8 cellular contexts compared by ENCODE assay signal in genomic region chr7:26202019-26202985, GRCh38. TPM values are rescaled to one million over a fixed set of nuclear protein-coding genes. Genes with fewer than 3 reads are reported as not detected.
DNase-seq lines count a peak whose midpoint lies in the region; ATAC-seq and TF ChIP-seq lines count a peak whose summit lies in the region.

No MANE protein-coding gene starts in this region.

- peak overlapping the region; percentile 85 for H3K4me2 ChIP-seq in parathyroid adenoma (ENCODE audit: low read length)

- peaks cover 83 to 86% of the 10 kb centered on the region in 2 donors for H3K36me3 Mint-ChIP-seq in activated naive CD4-positive, alpha-beta T cell treated with anti-CD3 and anti-CD28 coated beads, Interleukin-2, amount 50 U/mL, for 72 hours

- H3K9ac ChIP-seq in parathyroid adenoma = peak overlapping the region; percentile 99

- H3K9me3 Mint-ChIP-seq in activated naive CD4-positive, alpha-beta T cell treated with anti-CD3 and anti-CD28 coated beads, Interleukin-2, amount 50 U/mL, for 72 hours = no peaks in the 10 kb centered on the region

- H3K4me1 ChIP-seq in heart right ventricle = peaks cover 0 to 45% (median 35%) of the 10 kb centered on the region in 9 donors
- H3K4me1 ChIP-seq in parathyroid adenoma = peaks cover 10% of the 10 kb centered on the region
- H3K4me1 ChIP-seq in urinary bladder (ENCODE audit: insufficient read depth) = no peaks in the 10 kb centered on the region

- peaks cover 27% of the 10 kb centered on the region for H3K79me2 ChIP-seq in parathyroid adenoma

- peak overlapping the region; percentile 85 for H2AFZ ChIP-seq in parathyroid adenoma

- intact Hi-C loops in heart right ventricle (cut with DNase I) = loop anchor here in 2 of 10 donors (10.0 kb wide), 2 partner anchors 72 to 308 kb away; no protein-coding TSS in a partner anchor

- WGBS in heart right ventricle, 2 donors = 1% methylated on average over 56 to 67 of the region's 68 CpGs
- under 1% methylated on average over 68 of the region's 68 CpGs for WGBS in urinary bladder

- peak overlapping the region; percentile 87 to 96 for H3K27ac Mint-ChIP-seq in activated naive CD4-positive, alpha-beta T cell treated with anti-CD3 and anti-CD28 coated beads, Interleukin-2, amount 50 U/mL, for 72 hours

- H3K27me3 ChIP-seq in heart right ventricle (no peaks in the 10 kb centered on the region), parathyroid adenoma (ENCODE audit: control insufficient read depth, insufficient read depth, low read length) (no peaks in the 10 kb centered on the region)

- peak in 1 of 9 donors; percentile 4 for TF ChIP-seq CTCF in heart right ventricle (IDR thresholded peaks at IDR 0.05)
- no peak for TF ChIP-seq CTCF in parathyroid adenoma (IDR thresholded peaks at IDR 0.05)

- DNase-seq in EH (ENCODE audit: low read depth) = peak; percentile 52
- peak; percentile 56 for DNase-seq in RKO (ENCODE audit: low spot score)
- peak in 1 of 2 donors; percentile 64 for DNase-seq in activated naive CD4-positive, alpha-beta T cell treated with anti-CD3 and anti-CD28 coated beads, Interleukin-2, amount 50 U/mL, for 72 hours (ENCODE audit: low spot score in 2 of 2)
- peak; percentile 47 to 66 for DNase-seq in heart right ventricle
- no peak for DNase-seq in cortex of kidney (lab: John Stamatoyannopoulos, UW)

- ATAC-seq in HG02759 (IDR thresholded peaks at IDR 0.05; ENCODE audit: unreplicated experiment) (peak; percentile 11), heart right ventricle (peak in 5 of 8 donors; percentile 1 to 49 (median 7))
- ATAC-seq in activated naive CD4-positive, alpha-beta T cell treated with anti-CD3 and anti-CD28 coated beads, Interleukin-2, amount 50 U/mL, for 72 hours = peak in 1 of 2 donors; percentile 7

- H3K27ac ChIP-seq in heart right ventricle (peak overlapping the region; percentile 93 to 100 (median 99)), parathyroid adenoma (peak overlapping the region; percentile 100), urinary bladder (ENCODE audit: low read depth) (peak overlapping the region; percentile 98)

- no peaks in the 10 kb centered on the region for H3K9me3 ChIP-seq in heart right ventricle
- H3K9me3 ChIP-seq in parathyroid adenoma (ENCODE audit: control insufficient read depth, low read length) = no peaks in the 10 kb centered on the region

- H3K4me3 ChIP-seq in heart right ventricle (peak overlapping the region; percentile 65 to 99 (median 88)), parathyroid adenoma (ENCODE audit: low read depth, low read length) (peak overlapping the region; percentile 95), urinary bladder (ENCODE audit: low read depth, low read length) (peak overlapping the region; percentile 100)

- H3K36me3 ChIP-seq in heart right ventricle (peaks cover 0 to 34% (median 11%) of the 10 kb centered on the region in 9 donors), parathyroid adenoma (ENCODE audit: control insufficient read depth, insufficient read depth, low read length) (no peaks in the 10 kb centered on the region), urinary bladder (ENCODE audit: insufficient read depth) (no peaks in the 10 kb centered on the region)

RNA-seq across cellular contexts. Expression of gene CBX3, which starts 0.8 kb away (rescaled TPM):
- 100 to 1,000 TPM; 212 to 271 TPM for total RNA-seq in activated naive CD4-positive, alpha-beta T cell treated with anti-CD3 and anti-CD28 coated beads, Interleukin-2, amount 50 U/mL, for 72 hours
- total RNA-seq in heart right ventricle = 10 to 100 TPM; 49.0 to 72.6 (median 58.6) TPM
- polyA plus RNA-seq in heart right ventricle = 10 to 100 TPM; 55.0 to 60.6 TPM
- 134 TPM for total RNA-seq in urinary bladder
- polyA plus RNA-seq in urinary bladder = 79.6 TPM

RNA-seq across cellular contexts. Expression of gene HNRNPA2B1, which starts 1.8 kb away (rescaled TPM):
- total RNA-seq in activated naive CD4-positive, alpha-beta T cell treated with anti-CD3 and anti-CD28 coated beads, Interleukin-2, amount 50 U/mL, for 72 hours = 100 to 1,000 TPM; 695 to 940 TPM
- total RNA-seq in heart right ventricle (100 to 1,000 TPM; 364 to 445 (median 398) TPM), urinary bladder (186 TPM)
- polyA plus RNA-seq in heart right ventricle (100 to 1,000 TPM; 554 to 667 TPM), urinary bladder (496 TPM)

RNA-seq across cellular contexts. Expression of gene NFE2L3, which starts 50.3 kb away (rescaled TPM):
- total RNA-seq in activated naive CD4-positive, alpha-beta T cell treated with anti-CD3 and anti-CD28 coated beads, Interleukin-2, amount 50 U/mL, for 72 hours = 10 to 100 TPM; 13.0 to 24.0 TPM
- total RNA-seq in heart right ventricle (1 to 10 TPM in 5 of 10 donors, under 1 TPM in 5; 0.32 to 4.1 (median 1.1) TPM), urinary bladder (2.4 TPM)
- polyA plus RNA-seq in heart right ventricle (1 to 10 TPM in 1 of 2 donors, under 1 TPM in 1; 0.80 to 2.1 TPM), urinary bladder (2.7 TPM)
